Comparison of ENCODE assay signal across 12 cellular contexts in genomic region chr15:42156266-42156922, GRCh38. TPM values are rescaled to one million over a fixed set of nuclear protein-coding genes. Genes with fewer than 3 reads are reported as not detected.
DNase-seq lines count a peak whose midpoint lies in the region; ATAC-seq and TF ChIP-seq lines count a peak whose summit lies in the region.
"Had no signal": no experiment of that assay in that cellular context is flagged by ENCODE, and none has a peak within 500 bp of the region (broad histone marks: within the 10 kb centered on the region; RNA-seq: fewer than 3 reads in every experiment).

Gene PLA2G4F (minus strand): TSS chr15:42156636. CDS start chr15:42156549, 87 bp downstream.

- H3K9me3 ChIP-seq in Loucy (ENCODE audit: insufficient read depth, low read depth, low read length): no peaks in the 10 kb centered on the region
- H3K9me3 ChIP-seq in endodermal cell (ENCODE audit: control insufficient read depth, low read length): no peaks in the 10 kb centered on the region
- no peaks in the 10 kb centered on the region for H3K9me3 ChIP-seq in mucosa of descending colon
- H3K9me3 ChIP-seq: ascending aorta had no signal

- peaks cover 15% of the 10 kb centered on the region for H3K36me3 Mint-ChIP-seq in endodermal cell (ENCODE audit: low read depth)

- H3K4me1 ChIP-seq in Loucy (ENCODE audit: insufficient read depth, low read length, poor library complexity, severe bottlenecking) (peaks cover 4% of the 10 kb centered on the region), endodermal cell (ENCODE audit: control insufficient read depth, insufficient read depth, low read length) (no peaks in the 10 kb centered on the region), mucosa of descending colon (ENCODE audit: low read depth) (peaks cover 20% of the 10 kb centered on the region)

- H3K27me3 Mint-ChIP-seq in endodermal cell (ENCODE audit: insufficient read depth): no peaks in the 10 kb centered on the region

- peaks cover 23% of the 10 kb centered on the region; the same call in 1 of the 2 replicates for H3K36me3 ChIP-seq in Loucy (ENCODE audit: insufficient read depth, low read length)
- H3K36me3 ChIP-seq in endodermal cell (ENCODE audit: control insufficient read depth, insufficient read depth, low read length): peaks cover 27% of the 10 kb centered on the region
- H3K36me3 ChIP-seq in mucosa of descending colon (ENCODE audit: low read depth): peaks cover under 1% of the 10 kb centered on the region

- peaks cover 8% of the 10 kb centered on the region for H3K4me1 Mint-ChIP-seq in endodermal cell

- H3K4me2 ChIP-seq in Loucy (ENCODE audit: low read depth, low read length, poor library complexity, severe bottlenecking): no peak within 1 kb of the TSS

- H3K27ac ChIP-seq in C4-2B: peak within 1 kb of the TSS; percentile 93
- no peak within 1 kb of the TSS for H3K27ac ChIP-seq in endodermal cell (ENCODE audit: low read depth, low read length)
- H3K27ac ChIP-seq: ascending aorta had no signal

- 86 to 96% methylated on average over 2 to 7 of the region's 7 CpGs for WGBS in endodermal cell (ENCODE audit: insufficient coverage in 1 of 2, insufficient read length in 1 of 2), 2 experiments

- no peaks in the 10 kb centered on the region for H3K79me2 ChIP-seq in Loucy (ENCODE audit: insufficient read depth, low read length)

- 0 out of 2 replicates have a peak within 1 kb of the TSS, but pooled peaks have one; percentile 61 for H2AFZ ChIP-seq in Loucy (ENCODE audit: low read length)

- H3K9ac ChIP-seq in Loucy (ENCODE audit: low read depth, low read length, poor library complexity, severe bottlenecking) (no peak within 1 kb of the TSS), endodermal cell (ENCODE audit: extremely low read depth, low read length, poor library complexity, severe bottlenecking) (no peak within 1 kb of the TSS)

- no peaks in the 10 kb centered on the region for H3K9me2 ChIP-seq in Loucy (replicated peaks; ENCODE audit: low read depth, low read length)

- no peak within 1 kb of the TSS for H3K4me3 Mint-ChIP-seq in endodermal cell
- H3K4me3 Mint-ChIP-seq: activated CD8-positive, alpha-beta T cell treated with anti-CD3 and anti-CD28 coated beads, Interleukin-2, amount 10 ng/mL, durations not matched to agents 7 days and 5 days; CD14-positive monocyte had no signal

- peak; percentile 83 for ATAC-seq in mucosa of descending colon
- ATAC-seq in HG03039 (IDR thresholded peaks at IDR 0.05; ENCODE audit: unreplicated experiment): no peak
- ATAC-seq: activated CD8-positive, alpha-beta T cell treated with anti-CD3 and anti-CD28 coated beads, Interleukin-2, amount 10 ng/mL, durations not matched to agents 7 days and 5 days had no signal

- intact Hi-C loops in mucosa of descending colon (cut with DNase I, micrococcal nuclease): no loop called here

- no peaks in the 10 kb centered on the region for H3K9me3 Mint-ChIP-seq in endodermal cell
- H3K9me3 Mint-ChIP-seq: CD14-positive monocyte had no signal

- no peaks in the 10 kb centered on the region for H3K27me3 ChIP-seq in Loucy (ENCODE audit: insufficient read depth, low read length, poor library complexity, severe bottlenecking)
- H3K27me3 ChIP-seq in endodermal cell (ENCODE audit: control insufficient read depth, insufficient read depth, low read length, poor library complexity, severe bottlenecking): no peaks in the 10 kb centered on the region
- H3K27me3 ChIP-seq: ascending aorta had no signal

- H3K27ac Mint-ChIP-seq in endodermal cell: peak within 1 kb of the TSS; percentile 64
- H3K27ac Mint-ChIP-seq: activated CD8-positive, alpha-beta T cell treated with anti-CD3 and anti-CD28 coated beads, Interleukin-2, amount 10 ng/mL, durations not matched to agents 7 days and 5 days had no signal

- H4K20me1 ChIP-seq in Loucy (ENCODE audit: insufficient read depth, low read length, poor library complexity, severe bottlenecking): no peaks in the 10 kb centered on the region

- TF ChIP-seq CTCF in C4-2B (conservative IDR thresholded peaks at IDR 0.05) (no peak), Loucy (conservative IDR thresholded peaks at IDR 0.05; ENCODE audit: low read length) (no peak), endodermal cell (conservative IDR thresholded peaks at IDR 0.05) (peak; percentile 29), mucosa of descending colon (IDR thresholded peaks at IDR 0.05) (no peak)

- DNase-seq in endodermal cell: peak; percentile 72
- DNase-seq in mucosa of descending colon: peak; percentile 75 to 83 (median 80)
- no peak for DNase-seq in stimulated activated CD4-positive, alpha-beta T cell treated with anti-CD3 and anti-CD28 coated beads, Interleukin-4, amount 100 ng/mL, for 4 hours
- DNase-seq in stimulated activated CD4-positive, alpha-beta T cell treated with anti-CD3 and anti-CD28 coated beads, Interleukin-15, amount 100 ng/mL, for 24 hours: no peak
- no peak for DNase-seq in UCSD-AML1 (lab: John Stamatoyannopoulos, UW; ENCODE audit: unreplicated experiment)
- DNase-seq: activated CD8-positive, alpha-beta T cell treated with anti-CD3 and anti-CD28 coated beads, Interleukin-2, amount 10 ng/mL, durations not matched to agents 7 days and 5 days; midbrain had no signal

- no peak within 1 kb of the TSS for H3K4me3 ChIP-seq in Loucy (ENCODE audit: low read length, poor library complexity, severe bottlenecking)
- H3K4me3 ChIP-seq in endodermal cell (ENCODE audit: low read length): no peak within 1 kb of the TSS
- H3K4me3 ChIP-seq in mucosa of descending colon: peak within 1 kb of the TSS; percentile 36
- H3K4me3 ChIP-seq: ascending aorta had no signal

- no peaks in the 10 kb centered on the region for H3F3A ChIP-seq in Loucy (ENCODE audit: low read depth)

RNA-seq across cellular contexts. Expression of gene PLA2G4F, which starts in this region (rescaled TPM):
- total RNA-seq in endodermal cell: under 1 TPM in 1 of 2 donors, not detected in 1; 0.22 TPM
- polyA plus RNA-seq in endodermal cell (2013, experiment 1 of 2): not detected
- not detected for polyA plus RNA-seq in endodermal cell (2013, experiment 2 of 2)
- total RNA-seq in mucosa of descending colon: 10 to 100 TPM; 23.4 to 66.9 (median 41.2) TPM
- total RNA-seq: activated CD8-positive, alpha-beta T cell treated with anti-CD3 and anti-CD28 coated beads, Interleukin-2, amount 10 ng/mL, durations not matched to agents 7 days and 5 days; ascending aorta had no signal
- polyA plus RNA-seq: CD14-positive monocyte had no signal

Comparison
In these comparisons a context has a peak if more than half of its experiments do, and no peak if none do; other contexts are left out.
1. RNA of gene PLA2G4F (total RNA-seq): 23.4 to 66.9 TPM in mucosa of descending colon; 0.22 TPM in endodermal cell; every median in the first group is over 10 times any median in the second.
2. Peak in DNase-seq in endodermal cell; RNA of the gene not detected or under 1 TPM.
3. DNase-seq: peak in mucosa of descending colon (3 of 3); none in stimulated activated CD4-positive, alpha-beta T cell treated with anti-CD3 and anti-CD28 coated beads, Interleukin-4, amount 100 ng/mL, for 4 hours (0 of 2), stimulated activated CD4-positive, alpha-beta T cell treated with anti-CD3 and anti-CD28 coated beads, Interleukin-15, amount 100 ng/mL, for 24 hours (single experiment) and UCSD-AML1 (single experiment).